Comparison of ENCODE assay signal across 22 cellular contexts in genomic region chr20:2845607-2846006, GRCh38. TPM values are rescaled to one million over a fixed set of nuclear protein-coding genes. Genes with fewer than 3 reads are reported as not detected.
DNase-seq lines count a peak whose midpoint lies in the region; ATAC-seq and TF ChIP-seq lines count a peak whose summit lies in the region.
"Had no signal": no experiment of that assay in that cellular context is flagged by ENCODE, and none has a peak within 500 bp of the region (broad histone marks: within the 10 kb centered on the region; RNA-seq: fewer than 3 reads in every experiment).

No MANE protein-coding gene starts in this region.

- peaks cover 38% of the 10 kb centered on the region for H3K4me1 Mint-ChIP-seq in activated CD4-positive, alpha-beta memory T cell treated with anti-CD3 and anti-CD28 coated beads for 36 hours (ENCODE audit: low read depth)
- H3K4me1 Mint-ChIP-seq in activated CD4-positive, alpha-beta memory T cell treated with anti-CD3 and anti-CD28 coated beads, Interleukin-2, amount 10 ng/mL, durations not matched to agents 7 days and 5 days, result peaks cover 23% of the 10 kb centered on the region
- peaks cover 19% of the 10 kb centered on the region for H3K4me1 Mint-ChIP-seq in stimulated activated naive CD8-positive, alpha-beta T cell treated with anti-CD3 and anti-CD28 coated beads, Interleukin-15, amount 100 ng/mL, for 72 hours
- H3K4me1 Mint-ChIP-seq in activated CD8-positive, alpha-beta T cell treated with anti-CD3 and anti-CD28 coated beads for 36 hours (ENCODE audit: low read depth), result peaks cover 36% of the 10 kb centered on the region
- H3K4me1 Mint-ChIP-seq in stimulated activated effector memory CD8-positive, alpha-beta T cell treated with anti-CD3 and anti-CD28 coated beads, Interleukin-12 subunit alpha, Interleukin-12 subunit beta, amount 100 ng/mL, for 72 hours, result peaks cover 32% of the 10 kb centered on the region

- H3K9me3 Mint-ChIP-seq in activated CD4-positive, alpha-beta memory T cell treated with anti-CD3 and anti-CD28 coated beads for 36 hours, result no peaks in the 10 kb centered on the region
- H3K9me3 Mint-ChIP-seq in activated CD4-positive, alpha-beta memory T cell treated with anti-CD3 and anti-CD28 coated beads, Interleukin-2, amount 10 ng/mL, durations not matched to agents 7 days and 5 days, result no peaks in the 10 kb centered on the region
- H3K9me3 Mint-ChIP-seq in stimulated activated naive CD8-positive, alpha-beta T cell treated with anti-CD3 and anti-CD28 coated beads, Interleukin-15, amount 100 ng/mL, for 72 hours, result no peaks in the 10 kb centered on the region
- no peaks in the 10 kb centered on the region for H3K9me3 Mint-ChIP-seq in activated CD8-positive, alpha-beta T cell treated with anti-CD3 and anti-CD28 coated beads for 36 hours
- no peaks in the 10 kb centered on the region for H3K9me3 Mint-ChIP-seq in stimulated activated effector memory CD8-positive, alpha-beta T cell treated with anti-CD3 and anti-CD28 coated beads, Interleukin-12 subunit alpha, Interleukin-12 subunit beta, amount 100 ng/mL, for 72 hours
- H3K9me3 Mint-ChIP-seq: IgD-negative memory B cell had no signal

- TF ChIP-seq CTCF in activated CD8-positive, alpha-beta T cell treated with anti-CD3 and anti-CD28 coated beads for 36 hours (IDR thresholded peaks at IDR 0.05), result no peak

- CTCF ChIA-PET in activated CD4-positive, alpha-beta memory T cell treated with anti-CD3 and anti-CD28 coated beads for 36 hours (lab: Charles Lee), result no interaction called here
- CTCF ChIA-PET in activated CD4-positive, alpha-beta memory T cell treated with anti-CD3 and anti-CD28 coated beads, Interleukin-2, amount 10 ng/mL, durations not matched to agents 7 days and 5 days (lab: Charles Lee), result no interaction called here
- CTCF ChIA-PET in activated CD8-positive, alpha-beta T cell treated with anti-CD3 and anti-CD28 coated beads for 36 hours (lab: Charles Lee), result no interaction called here

- peak; percentile 85 for ATAC-seq in stimulated activated naive CD8-positive, alpha-beta T cell treated with anti-CD3 and anti-CD28 coated beads, Interleukin-15, amount 100 ng/mL, for 72 hours
- no peak for ATAC-seq in stimulated activated naive CD8-positive, alpha-beta T cell treated with anti-CD3 and anti-CD28 coated beads, Interleukin-15, Interleukin-2, amounts not matched to agents 100 U/mL and 50 U/mL, for 24 hours
- ATAC-seq in activated CD8-positive, alpha-beta T cell treated with anti-CD3 and anti-CD28 coated beads for 36 hours, result no peak
- ATAC-seq in stimulated activated effector memory CD8-positive, alpha-beta T cell treated with anti-CD3 and anti-CD28 coated beads, Interleukin-12 subunit alpha, Interleukin-12 subunit beta, amount 100 ng/mL, for 72 hours, result peak; percentile 68

- no peaks in the 10 kb centered on the region for H3K27me3 Mint-ChIP-seq in activated CD4-positive, alpha-beta memory T cell treated with anti-CD3 and anti-CD28 coated beads for 36 hours
- H3K27me3 Mint-ChIP-seq in activated CD4-positive, alpha-beta memory T cell treated with anti-CD3 and anti-CD28 coated beads, Interleukin-2, amount 10 ng/mL, durations not matched to agents 7 days and 5 days, result no peaks in the 10 kb centered on the region
- H3K27me3 Mint-ChIP-seq in stimulated activated naive CD8-positive, alpha-beta T cell treated with anti-CD3 and anti-CD28 coated beads, Interleukin-15, amount 100 ng/mL, for 72 hours, result no peaks in the 10 kb centered on the region
- no peaks in the 10 kb centered on the region for H3K27me3 Mint-ChIP-seq in activated CD8-positive, alpha-beta T cell treated with anti-CD3 and anti-CD28 coated beads for 36 hours
- H3K27me3 Mint-ChIP-seq: IgD-negative memory B cell had no signal

- no peak overlapping the region for H3K4me3 Mint-ChIP-seq in activated CD4-positive, alpha-beta memory T cell treated with anti-CD3 and anti-CD28 coated beads for 36 hours
- H3K4me3 Mint-ChIP-seq in activated CD4-positive, alpha-beta memory T cell treated with anti-CD3 and anti-CD28 coated beads, Interleukin-2, amount 10 ng/mL, durations not matched to agents 7 days and 5 days, result no peak overlapping the region
- no peak overlapping the region for H3K4me3 Mint-ChIP-seq in stimulated activated naive CD8-positive, alpha-beta T cell treated with anti-CD3 and anti-CD28 coated beads, Interleukin-15, amount 100 ng/mL, for 72 hours
- no peak overlapping the region for H3K4me3 Mint-ChIP-seq in activated CD8-positive, alpha-beta T cell treated with anti-CD3 and anti-CD28 coated beads for 36 hours
- no peak overlapping the region for H3K4me3 Mint-ChIP-seq in stimulated activated effector memory CD8-positive, alpha-beta T cell treated with anti-CD3 and anti-CD28 coated beads, Interleukin-12 subunit alpha, Interleukin-12 subunit beta, amount 100 ng/mL, for 72 hours

- POLR2A ChIA-PET in activated CD4-positive, alpha-beta memory T cell treated with anti-CD3 and anti-CD28 coated beads for 36 hours (lab: Charles Lee), result no interaction called here
- POLR2A ChIA-PET in activated CD4-positive, alpha-beta memory T cell treated with anti-CD3 and anti-CD28 coated beads, Interleukin-2, amount 10 ng/mL, durations not matched to agents 7 days and 5 days (lab: Charles Lee), result interaction anchor here (0.6 kb wide), 1 partner anchor 197 kb away, joined by 3 read pairs; no protein-coding TSS in a partner anchor
- POLR2A ChIA-PET in activated CD8-positive, alpha-beta T cell treated with anti-CD3 and anti-CD28 coated beads for 36 hours (lab: Charles Lee), result interaction anchor here (0.6 kb wide), 1 partner anchor 302 kb away, joined by 3 read pairs; no protein-coding TSS in a partner anchor

- DNase-seq in activated CD4-positive, alpha-beta memory T cell treated with anti-CD3 and anti-CD28 coated beads for 36 hours, result peak; percentile 39
- DNase-seq in activated CD4-positive, alpha-beta memory T cell treated with anti-CD3 and anti-CD28 coated beads, Interleukin-2, amount 10 ng/mL, durations not matched to agents 7 days and 5 days, result no peak
- peak in 1 of 2 donors; percentile 43 for DNase-seq in stimulated activated naive CD8-positive, alpha-beta T cell treated with anti-CD3 and anti-CD28 coated beads, Interleukin-15, amount 100 ng/mL, for 72 hours
- no peak for DNase-seq in stimulated activated naive CD8-positive, alpha-beta T cell treated with anti-CD3 and anti-CD28 coated beads, Interleukin-15, Interleukin-2, amounts not matched to agents 100 U/mL and 50 U/mL, for 24 hours
- DNase-seq in activated CD8-positive, alpha-beta T cell treated with anti-CD3 and anti-CD28 coated beads for 36 hours, result peak; percentile 21
- no peak for DNase-seq in stimulated activated effector memory CD8-positive, alpha-beta T cell treated with anti-CD3 and anti-CD28 coated beads, Interleukin-12 subunit alpha, Interleukin-12 subunit beta, amount 100 ng/mL, for 72 hours (ENCODE audit: low spot score in 2 of 2)
- DNase-seq in HCEC 1CT, result no peak
- no peak for DNase-seq in NK-92 treated with Interleukin-12 subunit alpha and Interleukin-12 subunit beta, amount 100 ng/mL, for 24 hours (lab: John Stamatoyannopoulos, UW)
- DNase-seq: BE2C, DMS79, NCI-H1105 treated with DMSO at 0.1 percent for 48 hours, NCI-H1694, NCI-H2081, NCI-H2171, NCI-H345, NCI-H524, NCI-H774, OCI-M1, SJCRH30 had no signal

- peaks cover 2% of the 10 kb centered on the region for H3K36me3 Mint-ChIP-seq in activated CD4-positive, alpha-beta memory T cell treated with anti-CD3 and anti-CD28 coated beads for 36 hours
- H3K36me3 Mint-ChIP-seq in activated CD4-positive, alpha-beta memory T cell treated with anti-CD3 and anti-CD28 coated beads, Interleukin-2, amount 10 ng/mL, durations not matched to agents 7 days and 5 days (ENCODE audit: low read depth), result peaks cover 10% of the 10 kb centered on the region
- peaks cover 3% of the 10 kb centered on the region for H3K36me3 Mint-ChIP-seq in activated CD8-positive, alpha-beta T cell treated with anti-CD3 and anti-CD28 coated beads for 36 hours (ENCODE audit: low read depth)
- H3K36me3 Mint-ChIP-seq in stimulated activated effector memory CD8-positive, alpha-beta T cell treated with anti-CD3 and anti-CD28 coated beads, Interleukin-12 subunit alpha, Interleukin-12 subunit beta, amount 100 ng/mL, for 72 hours, result peaks cover 5% of the 10 kb centered on the region

- peak overlapping the region; percentile 5 for H3K27ac Mint-ChIP-seq in activated CD4-positive, alpha-beta memory T cell treated with anti-CD3 and anti-CD28 coated beads for 36 hours
- H3K27ac Mint-ChIP-seq in activated CD4-positive, alpha-beta memory T cell treated with anti-CD3 and anti-CD28 coated beads, Interleukin-2, amount 10 ng/mL, durations not matched to agents 7 days and 5 days, result no peak overlapping the region
- H3K27ac Mint-ChIP-seq in stimulated activated naive CD8-positive, alpha-beta T cell treated with anti-CD3 and anti-CD28 coated beads, Interleukin-15, amount 100 ng/mL, for 72 hours, result no peak overlapping the region
- H3K27ac Mint-ChIP-seq in activated CD8-positive, alpha-beta T cell treated with anti-CD3 and anti-CD28 coated beads for 36 hours, result no peak overlapping the region
- H3K27ac Mint-ChIP-seq in stimulated activated effector memory CD8-positive, alpha-beta T cell treated with anti-CD3 and anti-CD28 coated beads, Interleukin-12 subunit alpha, Interleukin-12 subunit beta, amount 100 ng/mL, for 72 hours, result no peak overlapping the region
- H3K27ac Mint-ChIP-seq: IgD-negative memory B cell had no signal

- intact Hi-C loops in activated CD4-positive, alpha-beta memory T cell treated with anti-CD3 and anti-CD28 coated beads for 36 hours (cut with micrococcal nuclease), result no loop called here
- intact Hi-C loops in activated CD8-positive, alpha-beta T cell treated with anti-CD3 and anti-CD28 coated beads for 36 hours (cut with micrococcal nuclease), result no loop called here

RNA-seq across cellular contexts. Expression of gene VPS16, which starts 5.1 kb away (rescaled TPM):
- 10 to 100 TPM; 51.2 to 53.0 TPM for total RNA-seq in activated CD4-positive, alpha-beta memory T cell treated with anti-CD3 and anti-CD28 coated beads for 36 hours
- total RNA-seq in activated CD4-positive, alpha-beta memory T cell treated with anti-CD3 and anti-CD28 coated beads, Interleukin-2, amount 10 ng/mL, durations not matched to agents 7 days and 5 days, result 10 to 100 TPM; 49.7 to 53.0 TPM
- 10 to 100 TPM; 34.5 to 38.7 TPM for total RNA-seq in activated CD8-positive, alpha-beta T cell treated with anti-CD3 and anti-CD28 coated beads for 36 hours

RNA-seq across cellular contexts. Expression of gene PCED1A, which starts 5.2 kb away (rescaled TPM):
- 10 to 100 TPM; 37.0 to 40.0 TPM for total RNA-seq in activated CD4-positive, alpha-beta memory T cell treated with anti-CD3 and anti-CD28 coated beads for 36 hours
- 10 to 100 TPM; 25.0 to 25.7 TPM for total RNA-seq in activated CD4-positive, alpha-beta memory T cell treated with anti-CD3 and anti-CD28 coated beads, Interleukin-2, amount 10 ng/mL, durations not matched to agents 7 days and 5 days
- total RNA-seq in activated CD8-positive, alpha-beta T cell treated with anti-CD3 and anti-CD28 coated beads for 36 hours, result 10 to 100 TPM; 33.9 to 34.3 TPM

RNA-seq across cellular contexts. Expression of gene PTPRA, which starts 27.7 kb away (rescaled TPM):
- 10 to 100 TPM; 61.1 to 62.8 TPM for total RNA-seq in activated CD4-positive, alpha-beta memory T cell treated with anti-CD3 and anti-CD28 coated beads for 36 hours
- 10 to 100 TPM; 66.9 to 71.5 TPM for total RNA-seq in activated CD4-positive, alpha-beta memory T cell treated with anti-CD3 and anti-CD28 coated beads, Interleukin-2, amount 10 ng/mL, durations not matched to agents 7 days and 5 days
- total RNA-seq in activated CD8-positive, alpha-beta T cell treated with anti-CD3 and anti-CD28 coated beads for 36 hours, result 10 to 100 TPM; 42.0 to 43.1 TPM

RNA-seq across cellular contexts. Expression of gene TMEM239, which starts 29.4 kb away (rescaled TPM):
- total RNA-seq in activated CD4-positive, alpha-beta memory T cell treated with anti-CD3 and anti-CD28 coated beads for 36 hours, result not detected
- not detected for total RNA-seq in activated CD4-positive, alpha-beta memory T cell treated with anti-CD3 and anti-CD28 coated beads, Interleukin-2, amount 10 ng/mL, durations not matched to agents 7 days and 5 days
- not detected for total RNA-seq in activated CD8-positive, alpha-beta T cell treated with anti-CD3 and anti-CD28 coated beads for 36 hours
- total RNA-seq: H1, M059J, SJCRH30 had no signal

RNA-seq across cellular contexts. Expression of gene C20orf141, which starts 30.8 kb away (rescaled TPM):
- not detected for total RNA-seq in activated CD4-positive, alpha-beta memory T cell treated with anti-CD3 and anti-CD28 coated beads for 36 hours
- not detected for total RNA-seq in activated CD4-positive, alpha-beta memory T cell treated with anti-CD3 and anti-CD28 coated beads, Interleukin-2, amount 10 ng/mL, durations not matched to agents 7 days and 5 days
- total RNA-seq in activated CD8-positive, alpha-beta T cell treated with anti-CD3 and anti-CD28 coated beads for 36 hours, result not detected
- total RNA-seq: H1, M059J, SJCRH30 had no signal

Comparison
In these comparisons a context has a peak if more than half of its experiments do, and no peak if none do; other contexts are left out.
1. DNase-seq: peak in activated CD4-positive, alpha-beta memory T cell treated with anti-CD3 and anti-CD28 coated beads for 36 hours (single experiment) and activated CD8-positive, alpha-beta T cell treated with anti-CD3 and anti-CD28 coated beads for 36 hours (single experiment); none in activated CD4-positive, alpha-beta memory T cell treated with anti-CD3 and anti-CD28 coated beads, Interleukin-2, amount 10 ng/mL, durations not matched to agents 7 days and 5 days (single experiment), stimulated activated naive CD8-positive, alpha-beta T cell treated with anti-CD3 and anti-CD28 coated beads, Interleukin-15, Interleukin-2, amounts not matched to agents 100 U/mL and 50 U/mL, for 24 hours (single experiment), stimulated activated effector memory CD8-positive, alpha-beta T cell treated with anti-CD3 and anti-CD28 coated beads, Interleukin-12 subunit alpha, Interleukin-12 subunit beta, amount 100 ng/mL, for 72 hours (0 of 2), HCEC 1CT (single experiment) and NK-92 treated with Interleukin-12 subunit alpha and Interleukin-12 subunit beta, amount 100 ng/mL, for 24 hours (single experiment).
2. ATAC-seq: peak in stimulated activated naive CD8-positive, alpha-beta T cell treated with anti-CD3 and anti-CD28 coated beads, Interleukin-15, amount 100 ng/mL, for 72 hours (single experiment) and stimulated activated effector memory CD8-positive, alpha-beta T cell treated with anti-CD3 and anti-CD28 coated beads, Interleukin-12 subunit alpha, Interleukin-12 subunit beta, amount 100 ng/mL, for 72 hours (single experiment); none in stimulated activated naive CD8-positive, alpha-beta T cell treated with anti-CD3 and anti-CD28 coated beads, Interleukin-15, Interleukin-2, amounts not matched to agents 100 U/mL and 50 U/mL, for 24 hours (single experiment) and activated CD8-positive, alpha-beta T cell treated with anti-CD3 and anti-CD28 coated beads for 36 hours (single experiment).